Comparison of ENCODE assay signal across 8 cellular contexts in genomic region chr3:48232734-48233133, GRCh38. TPM values are rescaled to one million over a fixed set of nuclear protein-coding genes. Genes with fewer than 3 reads are reported as not detected.
DNase-seq lines count a peak whose midpoint lies in the region; TF ChIP-seq lines count a peak whose summit lies in the region.

No MANE protein-coding gene starts in this region.

- H3K9me3 ChIP-seq in osteoblast (ENCODE audit: low read depth, low read length) (no peaks in the 10 kb centered on the region), thyroid gland (no peaks in the 10 kb centered on the region)

- intact Hi-C loops in activated T-helper 1 cell treated with anti-CD3 and anti-CD28 coated beads, Interleukin-12 subunit alpha, Interleukin-12 subunit beta, Interleukin-2, Interleukin-4 antibody, amounts not matched to agents 30 ng/mL and 10 ng/mL and 1 ng/mL, durations not matched to agents 14 hours and 24 hours and 36 hours (cut with micrococcal nuclease), result loop anchor here (1.0 to 2.0 kb wide), 4 partner anchors 36 to 204 kb away; no protein-coding TSS in a partner anchor
- intact Hi-C loops in thyroid gland (cut with DNase I), result no loop called here

- 20 to 26% methylated on average over 6 of the region's 6 CpGs for WGBS in thyroid gland, 2 donors

- peak; percentile 90 for TF ChIP-seq CTCF in 22Rv1 (IDR thresholded peaks at IDR 0.05)
- TF ChIP-seq CTCF in GM13977 (IDR thresholded peaks at IDR 0.05; ENCODE audit: extremely low read depth, insufficient read depth, missing control alignments), result peak; percentile 78
- TF ChIP-seq CTCF in fibroblast of villous mesenchyme (IDR thresholded peaks at IDR 0.05; ENCODE audit: insufficient read depth, low read depth, low read length), result peak; percentile 69
- TF ChIP-seq CTCF in osteoblast (IDR thresholded peaks at IDR 0.05; ENCODE audit: extremely low read depth, low read depth, low read length), result peak; percentile 79
- TF ChIP-seq CTCF in thyroid gland (IDR thresholded peaks at IDR 0.05), result peak in 5 of 6 experiments; percentile 33 to 72 (median 51)

- in situ Hi-C loops in GM13977 (cut with MboI; ENCODE audit: low pct_unique_long_range_greater_than_20kb, low sequenced_read_pairs, unreplicated experiment), result no loop called here

- H3K4me1 Mint-ChIP-seq in activated T-helper 1 cell treated with anti-CD3 and anti-CD28 coated beads, Interleukin-12 subunit alpha, Interleukin-12 subunit beta, Interleukin-2, Interleukin-4 antibody, amounts not matched to agents 30 ng/mL and 10 ng/mL and 1 ng/mL, durations not matched to agents 14 hours and 24 hours and 36 hours (ENCODE audit: low read depth), result peaks cover 10% of the 10 kb centered on the region

- H3K4me1 ChIP-seq in osteoblast (ENCODE audit: insufficient read depth, low read length) (peaks cover 5% of the 10 kb centered on the region), thyroid gland (peaks cover 32 to 34% of the 10 kb centered on the region in 2 donors)

- no peaks in the 10 kb centered on the region for H3K9me3 Mint-ChIP-seq in activated T-helper 1 cell treated with anti-CD3 and anti-CD28 coated beads, Interleukin-12 subunit alpha, Interleukin-12 subunit beta, Interleukin-2, Interleukin-4 antibody, amounts not matched to agents 30 ng/mL and 10 ng/mL and 1 ng/mL, durations not matched to agents 14 hours and 24 hours and 36 hours

- peak overlapping the region; percentile 80 for H3K4me2 ChIP-seq in osteoblast (ENCODE audit: insufficient read depth, low read length)

- peak in 1 of 2 donors; percentile 59 for TF ChIP-seq POLR2A in thyroid gland (IDR thresholded peaks at IDR 0.05)

- H3K4me3 Mint-ChIP-seq in activated T-helper 1 cell treated with anti-CD3 and anti-CD28 coated beads, Interleukin-12 subunit alpha, Interleukin-12 subunit beta, Interleukin-2, Interleukin-4 antibody, amounts not matched to agents 30 ng/mL and 10 ng/mL and 1 ng/mL, durations not matched to agents 14 hours and 24 hours and 36 hours, result no peak overlapping the region

- peak overlapping the region; percentile 67 for H3K27ac ChIP-seq in 22Rv1
- H3K27ac ChIP-seq in osteoblast (ENCODE audit: low read depth, low read length), result no peak overlapping the region
- peak overlapping the region; percentile 71 to 92 (median 92) for H3K27ac ChIP-seq in thyroid gland

- H3K36me3 ChIP-seq in osteoblast (ENCODE audit: insufficient read depth, low read length) (no peaks in the 10 kb centered on the region), thyroid gland (no peaks in the 10 kb centered on the region)

- H3K27me3 Mint-ChIP-seq in activated T-helper 1 cell treated with anti-CD3 and anti-CD28 coated beads, Interleukin-12 subunit alpha, Interleukin-12 subunit beta, Interleukin-2, Interleukin-4 antibody, amounts not matched to agents 30 ng/mL and 10 ng/mL and 1 ng/mL, durations not matched to agents 14 hours and 24 hours and 36 hours (ENCODE audit: insufficient read depth), result no peaks in the 10 kb centered on the region

- H3K27ac Mint-ChIP-seq in activated T-helper 1 cell treated with anti-CD3 and anti-CD28 coated beads, Interleukin-12 subunit alpha, Interleukin-12 subunit beta, Interleukin-2, Interleukin-4 antibody, amounts not matched to agents 30 ng/mL and 10 ng/mL and 1 ng/mL, durations not matched to agents 14 hours and 24 hours and 36 hours, result no peak overlapping the region

- peak overlapping the region; percentile 94 for H2AFZ ChIP-seq in osteoblast (ENCODE audit: low read length)

- peaks cover 6% of the 10 kb centered on the region for H3K27me3 ChIP-seq in osteoblast (ENCODE audit: insufficient read depth, low read length)
- no peaks in the 10 kb centered on the region for H3K27me3 ChIP-seq in thyroid gland

- H4K20me1 ChIP-seq in osteoblast (ENCODE audit: insufficient read depth, low read length), result no peaks in the 10 kb centered on the region

- H3K36me3 Mint-ChIP-seq in activated T-helper 1 cell treated with anti-CD3 and anti-CD28 coated beads, Interleukin-12 subunit alpha, Interleukin-12 subunit beta, Interleukin-2, Interleukin-4 antibody, amounts not matched to agents 30 ng/mL and 10 ng/mL and 1 ng/mL, durations not matched to agents 14 hours and 24 hours and 36 hours (ENCODE audit: low read depth), result no peaks in the 10 kb centered on the region

- DNase-seq in GM13977 (ENCODE audit: low spot score) (peak; percentile 59), RKO (ENCODE audit: low spot score) (peak; percentile 93), fibroblast of villous mesenchyme (ENCODE audit: low read depth) (peak; percentile 77), osteoblast (ENCODE audit: insufficient read length, low spot score, missing footprints) (peak; percentile 78), thyroid gland (peak; percentile 84)
- peak; percentile 51 for DNase-seq in Jurkat, Clone E6-1 (ENCODE audit: low read depth, low spot score)
- DNase-seq in activated T-helper 1 cell treated with anti-CD3 and anti-CD28 coated beads, Interleukin-12 subunit alpha, Interleukin-12 subunit beta, Interleukin-2, Interleukin-4 antibody, amounts not matched to agents 30 ng/mL and 10 ng/mL and 1 ng/mL, durations not matched to agents 14 hours and 24 hours and 36 hours (ENCODE audit: low spot score), result peak; percentile 26

- no peaks in the 10 kb centered on the region for H3K79me2 ChIP-seq in osteoblast (ENCODE audit: insufficient read depth, low read length)

- peak overlapping the region; percentile 30 for H3K4me3 ChIP-seq in Jurkat, Clone E6-1 (ENCODE audit: low read length)
- H3K4me3 ChIP-seq in fibroblast of villous mesenchyme (ENCODE audit: low read depth, low read length) (no peak overlapping the region), osteoblast (ENCODE audit: insufficient read depth, low read length) (peak overlapping the region; percentile 56), thyroid gland (replicated peaks in 1 of 3) (no peak overlapping the region)

RNA-seq across cellular contexts. Expression of gene ZNF589, which starts 8.2 kb away (rescaled TPM):
- polyA plus RNA-seq in Jurkat, Clone E6-1 (2012; ENCODE audit: insufficient read depth, insufficient read length), result 18.2 TPM
- total RNA-seq in activated T-helper 1 cell treated with anti-CD3 and anti-CD28 coated beads, Interleukin-12 subunit alpha, Interleukin-12 subunit beta, Interleukin-2, Interleukin-4 antibody, amounts not matched to agents 30 ng/mL and 10 ng/mL and 1 ng/mL, durations not matched to agents 14 hours and 24 hours and 36 hours, result 33.0 and 34.2 TPM in 2 replicates
- total RNA-seq in fibroblast of villous mesenchyme (3.9 and 4.7 TPM in 2 replicates), osteoblast (4.7 and 5.0 TPM in 2 replicates), thyroid gland (10 to 100 TPM; 28.5 to 48.7 (median 37.8) TPM)

RNA-seq across cellular contexts. Expression of gene CAMP, which starts 9.4 kb away (rescaled TPM):
- not detected for polyA plus RNA-seq in Jurkat, Clone E6-1 (2012; ENCODE audit: insufficient read depth, insufficient read length)
- total RNA-seq in activated T-helper 1 cell treated with anti-CD3 and anti-CD28 coated beads, Interleukin-12 subunit alpha, Interleukin-12 subunit beta, Interleukin-2, Interleukin-4 antibody, amounts not matched to agents 30 ng/mL and 10 ng/mL and 1 ng/mL, durations not matched to agents 14 hours and 24 hours and 36 hours, result not detected in 2 replicates
- total RNA-seq in fibroblast of villous mesenchyme, result not detected in 2 replicates
- total RNA-seq in osteoblast, result not detected in 2 replicates
- total RNA-seq in thyroid gland, result 1 to 10 TPM in 3 of 4 donors, not detected in 1; 4.8 to 6.5 (median 5.4) TPM

RNA-seq across cellular contexts. Expression of gene CDC25A, which starts 44.5 kb away (rescaled TPM):
- 25.8 TPM for polyA plus RNA-seq in Jurkat, Clone E6-1 (2012; ENCODE audit: insufficient read depth, insufficient read length)
- 50.9 and 52.6 TPM in 2 replicates for total RNA-seq in activated T-helper 1 cell treated with anti-CD3 and anti-CD28 coated beads, Interleukin-12 subunit alpha, Interleukin-12 subunit beta, Interleukin-2, Interleukin-4 antibody, amounts not matched to agents 30 ng/mL and 10 ng/mL and 1 ng/mL, durations not matched to agents 14 hours and 24 hours and 36 hours
- total RNA-seq in fibroblast of villous mesenchyme (8.7 and 9.9 TPM in 2 replicates), osteoblast (0.88 and 1.1 TPM in 2 replicates), thyroid gland (1 to 10 TPM in 3 of 4 donors, under 1 TPM in 1; 0.94 to 4.0 (median 3.7) TPM)

Comparison
In these comparisons a context has a peak if more than half of its experiments do, and no peak if none do; other contexts are left out.
1. DNase-seq: peak in every context shown above with its lines; median percentile 93 in RKO; 84 in thyroid gland; 78 in osteoblast; 77 in fibroblast of villous mesenchyme; 59 in GM13977; 51 in Jurkat, Clone E6-1; 26 in activated T-helper 1 cell treated with anti-CD3 and anti-CD28 coated beads, Interleukin-12 subunit alpha, Interleukin-12 subunit beta, Interleukin-2, Interleukin-4 antibody, amounts not matched to agents 30 ng/mL and 10 ng/mL and 1 ng/mL, durations not matched to agents 14 hours and 24 hours and 36 hours.
2. H3K4me3 ChIP-seq: peak in Jurkat, Clone E6-1 (single experiment) and osteoblast (single experiment); none in fibroblast of villous mesenchyme (single experiment) and thyroid gland (0 of 3).
3. Peak in every context shown above with its lines, with median percentiles within 50 percentile points of each other: CTCF ChIP-seq.